ENCODE assay signal across 16 cellular contexts in genomic region chr15:44811347-44811746, GRCh38.
DNase-seq lines count a peak whose midpoint lies in the region; ATAC-seq, FAIRE-seq and TF ChIP-seq lines count a peak whose summit lies in the region.
"Had no signal": no experiment of that assay in that cellular context is flagged by ENCODE, and none has a peak within 500 bp of the region (broad histone marks: within the 10 kb centered on the region; RNA-seq: fewer than 3 reads in every experiment).

No MANE protein-coding gene starts in this region.

- no peaks in the 10 kb centered on the region for H3K36me3 ChIP-seq in small intestine (ENCODE audit: control insufficient read depth in 2 of 2, insufficient read depth in 2 of 2, low read length in 2 of 2)
- H3K36me3 ChIP-seq: esophagus squamous epithelium, neutrophil had no signal

- CTCF ChIA-PET in CD4-positive, alpha-beta T cell (lab: Charles Lee) = no interaction called here

- H3K27me3 Mint-ChIP-seq in activated CD4-positive, alpha-beta T cell treated with anti-CD3 and anti-CD28 coated beads, Interleukin-2, amount 10 ng/mL, durations not matched to agents 24 days and 14 days = peaks cover 18% of the 10 kb centered on the region
- H3K27me3 Mint-ChIP-seq in CD4-positive, alpha-beta T cell = peaks cover 12% of the 10 kb centered on the region

- ATAC-seq in CD4-positive, alpha-beta T cell (ENCODE audit: poor library complexity) = no peak
- no peak for ATAC-seq in HG03097 (IDR thresholded peaks at IDR 0.05; ENCODE audit: low FRiP score, unreplicated experiment)

- no peaks in the 10 kb centered on the region for H3K9me3 Mint-ChIP-seq in activated CD4-positive, alpha-beta T cell treated with anti-CD3 and anti-CD28 coated beads, Interleukin-2, amount 10 ng/mL, durations not matched to agents 24 days and 14 days
- no peaks in the 10 kb centered on the region for H3K9me3 Mint-ChIP-seq in CD4-positive, alpha-beta T cell
- H3K9me3 Mint-ChIP-seq: CD4-positive, alpha-beta memory T cell had no signal

- no peaks in the 10 kb centered on the region for H3K27me3 ChIP-seq in small intestine (ENCODE audit: control insufficient read depth in 2 of 2, insufficient read depth in 2 of 2, low read length in 2 of 2)
- no peaks in the 10 kb centered on the region for H3K27me3 ChIP-seq in CD4-positive, alpha-beta T cell (ENCODE audit: control insufficient read depth, insufficient read depth, low read length)

- 9 to 35% (median 17%) methylated on average over 3 of the region's 3 CpGs for WGBS in small intestine, 3 donors

- H3K27ac ChIP-seq in small intestine (ENCODE audit: low read depth in 1 of 2, low read length in 1 of 2) = peak overlapping the region; percentile 46 to 59
- H3K27ac ChIP-seq in CD4-positive, alpha-beta T cell (ENCODE audit: low read depth, low read length) = no peak overlapping the region
- H3K27ac ChIP-seq: esophagus squamous epithelium, neutrophil had no signal

- FAIRE-seq in small intestine (lab: Jason Lieb, UNC) = no peak
- FAIRE-seq: colon, RCC 7860 had no signal

- no peak overlapping the region for H3K4me3 Mint-ChIP-seq in activated CD4-positive, alpha-beta T cell treated with anti-CD3 and anti-CD28 coated beads, Interleukin-2, amount 10 ng/mL, durations not matched to agents 24 days and 14 days
- no peak overlapping the region for H3K4me3 Mint-ChIP-seq in CD4-positive, alpha-beta T cell
- H3K4me3 Mint-ChIP-seq: CD4-positive, alpha-beta memory T cell had no signal

- POLR2A ChIA-PET in CD4-positive, alpha-beta T cell (lab: Charles Lee) = no interaction called here

- no peaks in the 10 kb centered on the region for H3K9me3 ChIP-seq in small intestine (ENCODE audit: control insufficient read depth, low read depth)
- no peaks in the 10 kb centered on the region for H3K9me3 ChIP-seq in CD4-positive, alpha-beta T cell (ENCODE audit: control insufficient read depth, low read length)
- H3K9me3 ChIP-seq: esophagus squamous epithelium, neutrophil had no signal

- H3K4me3 ChIP-seq in small intestine (ENCODE audit: low read depth in 1 of 2, low read length in 2 of 2) = no peak overlapping the region
- H3K4me3 ChIP-seq: esophagus squamous epithelium had no signal

- intact Hi-C loops in activated CD4-positive, alpha-beta T cell treated with anti-CD3 and anti-CD28 coated beads, Interleukin-2, amount 10 ng/mL, durations not matched to agents 24 days and 14 days (cut with micrococcal nuclease) = no loop called here
- intact Hi-C loops in CD4-positive, alpha-beta T cell (cut with DNase I, micrococcal nuclease) = no loop called here

- TF ChIP-seq CTCF in CD4-positive, alpha-beta T cell (IDR thresholded peaks at IDR 0.05) = no peak

- no peaks in the 10 kb centered on the region for H3K4me1 Mint-ChIP-seq in activated CD4-positive, alpha-beta T cell treated with anti-CD3 and anti-CD28 coated beads, Interleukin-2, amount 10 ng/mL, durations not matched to agents 24 days and 14 days
- H3K4me1 Mint-ChIP-seq in CD4-positive, alpha-beta T cell (ENCODE audit: low read depth) = no peaks in the 10 kb centered on the region

- H3K27ac Mint-ChIP-seq in activated CD4-positive, alpha-beta T cell treated with anti-CD3 and anti-CD28 coated beads, Interleukin-2, amount 10 ng/mL, durations not matched to agents 24 days and 14 days = no peak overlapping the region
- no peak overlapping the region for H3K27ac Mint-ChIP-seq in CD4-positive, alpha-beta T cell
- H3K27ac Mint-ChIP-seq: CD4-positive, alpha-beta memory T cell had no signal

- H3K36me3 Mint-ChIP-seq in activated CD4-positive, alpha-beta T cell treated with anti-CD3 and anti-CD28 coated beads, Interleukin-2, amount 10 ng/mL, durations not matched to agents 24 days and 14 days (ENCODE audit: low read depth) = no peaks in the 10 kb centered on the region
- no peaks in the 10 kb centered on the region for H3K36me3 Mint-ChIP-seq in CD4-positive, alpha-beta T cell (ENCODE audit: low read depth)
- H3K36me3 Mint-ChIP-seq: CD4-positive, alpha-beta memory T cell had no signal

- peak; percentile 35 for DNase-seq in DMS 273 (lab: John Stamatoyannopoulos, UW; ENCODE audit: unreplicated experiment)
- no peak for DNase-seq in DMS 273 treated with DMSO at 0.1 percent for 48 hours (lab: John Stamatoyannopoulos, UW)
- DNase-seq in NCI-H2081 (lab: John Stamatoyannopoulos, UW) = peak; percentile 82 to 90
- peak; percentile 49 for DNase-seq in SW480 (ENCODE audit: low spot score)
- peak; percentile 54 for DNase-seq in small intestine
- DNase-seq in activated CD4-positive, alpha-beta T cell treated with anti-CD3 and anti-CD28 coated beads, Interleukin-2, amount 10 ng/mL, durations not matched to agents 24 days and 14 days = no peak
- no peak for DNase-seq in CD4-positive, alpha-beta T cell
- DNase-seq: 8988T; activated T-cell treated with anti-CD3 and anti-CD28 coated beads, Interleukin-2, amount 50 U/mL, for 1 hour; CD4-positive, alpha-beta memory T cell; esophagus squamous epithelium; HCEC 1CT had no signal

- peaks cover 0 to 3% of the 10 kb centered on the region in 2 donors for H3K4me1 ChIP-seq in small intestine (ENCODE audit: control insufficient read depth in 2 of 2, insufficient read depth in 1 of 2, low read depth in 1 of 2, low read length in 1 of 2)

Comparison
In these comparisons a context has a peak if more than half of its experiments do, and no peak if none do; other contexts are left out.
1. DNase-seq: peak in DMS 273 (single experiment), NCI-H2081 (2 of 2), SW480 (single experiment) and small intestine (single experiment); none in DMS 273 treated with DMSO at 0.1 percent for 48 hours (single experiment), activated CD4-positive, alpha-beta T cell treated with anti-CD3 and anti-CD28 coated beads, Interleukin-2, amount 10 ng/mL, durations not matched to agents 24 days and 14 days (single experiment) and CD4-positive, alpha-beta T cell (0 of 10).